ENCODE assay signal across 14 cellular contexts in the genomic region with DNA sequence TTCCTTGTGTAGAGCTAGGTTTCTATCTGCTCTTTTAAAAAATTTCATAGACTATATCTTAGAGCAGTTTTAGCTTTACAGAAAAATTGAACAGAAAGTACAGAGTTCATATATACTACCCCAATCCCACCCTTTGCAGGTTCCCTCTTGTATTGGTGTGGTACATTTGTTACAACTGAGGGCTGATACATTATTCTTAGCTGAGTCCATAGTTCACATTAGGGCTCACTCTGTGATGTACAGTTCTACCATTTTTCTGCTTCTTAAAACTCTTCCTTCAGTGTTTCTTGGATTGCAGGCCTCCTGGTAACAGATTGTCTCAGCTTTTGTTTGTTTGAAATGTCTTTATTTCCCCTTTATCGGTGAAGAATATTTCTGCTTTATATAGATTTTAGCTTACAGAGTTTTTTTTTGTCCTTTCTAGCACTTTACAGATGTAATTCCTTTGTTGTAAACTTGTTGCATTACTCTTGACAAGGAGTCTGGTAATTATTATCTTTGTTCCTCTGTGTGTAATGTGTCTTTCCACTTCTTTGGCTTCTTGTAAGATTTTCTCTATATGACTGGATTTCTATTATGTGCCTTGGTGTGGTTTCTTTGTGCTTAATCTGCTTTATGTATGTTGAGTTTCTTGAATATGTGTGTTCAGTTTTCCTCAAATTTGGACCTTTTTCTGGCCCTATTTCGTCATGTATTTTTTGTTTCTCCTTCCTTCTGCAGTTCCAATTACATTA. TPM values are rescaled to one million over a fixed set of nuclear protein-coding genes. Genes with fewer than 3 reads are reported as not detected.
DNase-seq lines count a peak whose midpoint lies in the region; ATAC-seq and TF ChIP-seq lines count a peak whose summit lies in the region.
"Had no signal": no experiment of that assay in that cellular context is flagged by ENCODE, and none has a peak within 500 bp of the region (broad histone marks: within the 10 kb centered on the region; RNA-seq: fewer than 3 reads in every experiment).

No MANE protein-coding gene starts in this region.

- peak overlapping the region; percentile 18 for H3K4me3 Mint-ChIP-seq in natural killer cell treated with Interleukin-12 subunit alpha and Interleukin-12 subunit beta and Interleukin-15 and Interleukin-18, amount 100 ng/mL, for 72 hours
- H3K4me3 Mint-ChIP-seq in natural killer cell (no peak overlapping the region), endothelial cell (ENCODE audit: unreplicated experiment) (no peak overlapping the region)
- no peak overlapping the region for H3K4me3 Mint-ChIP-seq in activated T-helper 1 cell treated with anti-CD3 and anti-CD28 coated beads, Interleukin-12 subunit alpha, Interleukin-12 subunit beta, Interleukin-2, Interleukin-4 antibody, amounts not matched to agents 30 ng/mL and 10 ng/mL and 1 ng/mL, durations not matched to agents 14 hours and 24 hours and 36 hours
- H3K4me3 Mint-ChIP-seq in stimulated activated naive CD8-positive, alpha-beta T cell treated with anti-CD3 and anti-CD28 coated beads, Interleukin-15, amount 100 ng/mL, for 72 hours: peak overlapping the region in 1 of 2 donors; percentile 0
- H3K4me3 Mint-ChIP-seq: activated CD4-positive, alpha-beta memory T cell treated with anti-CD3 and anti-CD28 coated beads, Interleukin-2, amount 10 ng/mL, durations not matched to agents 7 days and 5 days; activated naive CD8-positive, alpha-beta T cell treated with anti-CD3 and anti-CD28 coated beads, Interleukin-2, amount 10 ng/mL, durations not matched to agents 7 days and 5 days had no signal

- no peak for DNase-seq in natural killer cell treated with Interleukin-12 subunit alpha and Interleukin-12 subunit beta and Interleukin-15 and Interleukin-18, amount 100 ng/mL, for 72 hours (ENCODE audit: low spot score)
- DNase-seq in natural killer cell (no peak), HEK293T (ENCODE audit: extremely low spot score) (no peak), endothelial cell (ENCODE audit: low spot score) (no peak), WERI-Rb-1 (no peak)
- no peak for DNase-seq in activated T-helper 1 cell treated with anti-CD3 and anti-CD28 coated beads, Interleukin-12 subunit alpha, Interleukin-12 subunit beta, Interleukin-2, Interleukin-4 antibody, amounts not matched to agents 30 ng/mL and 10 ng/mL and 1 ng/mL, durations not matched to agents 14 hours and 24 hours and 36 hours (ENCODE audit: low spot score)
- no peak for DNase-seq in stimulated activated naive CD8-positive, alpha-beta T cell treated with anti-CD3 and anti-CD28 coated beads, Interleukin-15, amount 100 ng/mL, for 72 hours
- DNase-seq: activated CD4-positive, alpha-beta memory T cell treated with anti-CD3 and anti-CD28 coated beads, Interleukin-2, amount 10 ng/mL, durations not matched to agents 7 days and 5 days; activated naive CD8-positive, alpha-beta T cell treated with anti-CD3 and anti-CD28 coated beads, Interleukin-2, amount 10 ng/mL, durations not matched to agents 7 days and 5 days; glutamatergic neuron; NCI-H1694 treated with DMSO at 0.1 percent for 48 hours had no signal

- no peaks in the 10 kb centered on the region for H3K36me3 ChIP-seq in HEK293 (ENCODE audit: control insufficient read depth in 2 of 2, insufficient read depth in 1 of 2, low read length in 2 of 2)
- no peaks in the 10 kb centered on the region; the same call in 1 of the 2 replicates for H3K36me3 ChIP-seq in WERI-Rb-1
- H3K36me3 ChIP-seq: vagina had no signal

- POLR2A ChIA-PET in HEK293 (lab: Yijun Ruan, JAX) (no interaction called here), HEK293T (lab: Yijun Ruan, JAX) (no interaction called here)

- H3K9me3 Mint-ChIP-seq in natural killer cell treated with Interleukin-12 subunit alpha and Interleukin-12 subunit beta and Interleukin-15 and Interleukin-18, amount 100 ng/mL, for 72 hours: no peaks in the 10 kb centered on the region
- peaks cover 0 to 3% of the 10 kb centered on the region in 2 donors for H3K9me3 Mint-ChIP-seq in natural killer cell
- peaks cover 20% of the 10 kb centered on the region for H3K9me3 Mint-ChIP-seq in activated T-helper 1 cell treated with anti-CD3 and anti-CD28 coated beads, Interleukin-12 subunit alpha, Interleukin-12 subunit beta, Interleukin-2, Interleukin-4 antibody, amounts not matched to agents 30 ng/mL and 10 ng/mL and 1 ng/mL, durations not matched to agents 14 hours and 24 hours and 36 hours
- H3K9me3 Mint-ChIP-seq in stimulated activated naive CD8-positive, alpha-beta T cell treated with anti-CD3 and anti-CD28 coated beads, Interleukin-15, amount 100 ng/mL, for 72 hours: peaks cover 16% of the 10 kb centered on the region in 2 donors
- H3K9me3 Mint-ChIP-seq in endothelial cell (ENCODE audit: unreplicated experiment): no peaks in the 10 kb centered on the region

- H3K27me3 Mint-ChIP-seq in natural killer cell treated with Interleukin-12 subunit alpha and Interleukin-12 subunit beta and Interleukin-15 and Interleukin-18, amount 100 ng/mL, for 72 hours: no peaks in the 10 kb centered on the region
- H3K27me3 Mint-ChIP-seq in natural killer cell (ENCODE audit: low read depth in 2 of 2): no peaks in the 10 kb centered on the region
- peaks cover 1% of the 10 kb centered on the region for H3K27me3 Mint-ChIP-seq in activated T-helper 1 cell treated with anti-CD3 and anti-CD28 coated beads, Interleukin-12 subunit alpha, Interleukin-12 subunit beta, Interleukin-2, Interleukin-4 antibody, amounts not matched to agents 30 ng/mL and 10 ng/mL and 1 ng/mL, durations not matched to agents 14 hours and 24 hours and 36 hours (ENCODE audit: insufficient read depth)
- H3K27me3 Mint-ChIP-seq in stimulated activated naive CD8-positive, alpha-beta T cell treated with anti-CD3 and anti-CD28 coated beads, Interleukin-15, amount 100 ng/mL, for 72 hours: no peaks in the 10 kb centered on the region
- no peaks in the 10 kb centered on the region for H3K27me3 Mint-ChIP-seq in endothelial cell (ENCODE audit: unreplicated experiment)
- H3K27me3 Mint-ChIP-seq: activated CD4-positive, alpha-beta memory T cell treated with anti-CD3 and anti-CD28 coated beads, Interleukin-2, amount 10 ng/mL, durations not matched to agents 7 days and 5 days; activated naive CD8-positive, alpha-beta T cell treated with anti-CD3 and anti-CD28 coated beads, Interleukin-2, amount 10 ng/mL, durations not matched to agents 7 days and 5 days had no signal

- intact Hi-C loops in natural killer cell (cut with micrococcal nuclease): no loop called here
- intact Hi-C loops in activated T-helper 1 cell treated with anti-CD3 and anti-CD28 coated beads, Interleukin-12 subunit alpha, Interleukin-12 subunit beta, Interleukin-2, Interleukin-4 antibody, amounts not matched to agents 30 ng/mL and 10 ng/mL and 1 ng/mL, durations not matched to agents 14 hours and 24 hours and 36 hours (cut with micrococcal nuclease): loop anchor here (1.0 kb wide), 2 partner anchors 15 to 24 kb away; no protein-coding TSS in a partner anchor

- H3K9me3 ChIP-seq in HEK293 (ENCODE audit: control insufficient read depth, insufficient read depth, low read depth, low read length) (peaks cover 3% of the 10 kb centered on the region; the same call in 1 of the 2 replicates), WERI-Rb-1 (ENCODE audit: severe bottlenecking) (no peaks in the 10 kb centered on the region)
- H3K9me3 ChIP-seq: vagina had no signal

- H3K4me1 ChIP-seq in HEK293 (ENCODE audit: control insufficient read depth, insufficient read depth, low read length): no peaks in the 10 kb centered on the region

- ATAC-seq in natural killer cell treated with Interleukin-12 subunit alpha and Interleukin-12 subunit beta and Interleukin-15 and Interleukin-18, amount 100 ng/mL, for 72 hours: no peak
- ATAC-seq in natural killer cell: no peak
- ATAC-seq in stimulated activated naive CD8-positive, alpha-beta T cell treated with anti-CD3 and anti-CD28 coated beads, Interleukin-15, amount 100 ng/mL, for 72 hours: peak; percentile 54

- H3K36me3 Mint-ChIP-seq in natural killer cell treated with Interleukin-12 subunit alpha and Interleukin-12 subunit beta and Interleukin-15 and Interleukin-18, amount 100 ng/mL, for 72 hours: peaks cover 20% of the 10 kb centered on the region
- H3K36me3 Mint-ChIP-seq in natural killer cell: no peaks in the 10 kb centered on the region
- peaks cover 11% of the 10 kb centered on the region for H3K36me3 Mint-ChIP-seq in activated T-helper 1 cell treated with anti-CD3 and anti-CD28 coated beads, Interleukin-12 subunit alpha, Interleukin-12 subunit beta, Interleukin-2, Interleukin-4 antibody, amounts not matched to agents 30 ng/mL and 10 ng/mL and 1 ng/mL, durations not matched to agents 14 hours and 24 hours and 36 hours (ENCODE audit: low read depth)
- H3K36me3 Mint-ChIP-seq in endothelial cell (ENCODE audit: low read depth, unreplicated experiment): peaks cover 3% of the 10 kb centered on the region

- no peaks in the 10 kb centered on the region for H3K27me3 ChIP-seq in WERI-Rb-1 (ENCODE audit: insufficient read depth, low read depth, severe bottlenecking)
- H3K27me3 ChIP-seq: vagina had no signal

- CTCF ChIA-PET in HEK293 (lab: Yijun Ruan, JAX): interaction anchor here (0.7 kb wide), 1 partner anchor 463 kb away, joined by 3 read pairs; no protein-coding TSS in a partner anchor
- CTCF ChIA-PET in HEK293T (lab: Yijun Ruan, JAX): no interaction called here

- H3K27ac ChIP-seq in HEK293 (ENCODE audit: extremely low read depth, low read depth, low read length) (no peak overlapping the region), WERI-Rb-1 (no peak overlapping the region)
- H3K27ac ChIP-seq: epithelial cell of prostate, vagina had no signal

- no peak overlapping the region for H3K4me3 ChIP-seq in HEK293 (ENCODE audit: low read depth, low read length)
- no peak overlapping the region for H3K4me3 ChIP-seq in WERI-Rb-1 (ENCODE audit: low read depth, low read length)
- H3K4me3 ChIP-seq: vagina had no signal

- peaks cover 46% of the 10 kb centered on the region in 2 donors for H3K4me1 Mint-ChIP-seq in natural killer cell treated with Interleukin-12 subunit alpha and Interleukin-12 subunit beta and Interleukin-15 and Interleukin-18, amount 100 ng/mL, for 72 hours (ENCODE audit: low read depth in 2 of 2)
- H3K4me1 Mint-ChIP-seq in natural killer cell (peaks cover 54 to 60% of the 10 kb centered on the region in 2 donors), endothelial cell (ENCODE audit: unreplicated experiment) (peaks cover 38% of the 10 kb centered on the region)
- peaks cover 31% of the 10 kb centered on the region for H3K4me1 Mint-ChIP-seq in activated T-helper 1 cell treated with anti-CD3 and anti-CD28 coated beads, Interleukin-12 subunit alpha, Interleukin-12 subunit beta, Interleukin-2, Interleukin-4 antibody, amounts not matched to agents 30 ng/mL and 10 ng/mL and 1 ng/mL, durations not matched to agents 14 hours and 24 hours and 36 hours (ENCODE audit: low read depth)
- H3K4me1 Mint-ChIP-seq in stimulated activated naive CD8-positive, alpha-beta T cell treated with anti-CD3 and anti-CD28 coated beads, Interleukin-15, amount 100 ng/mL, for 72 hours: peaks cover 50% of the 10 kb centered on the region

- TF ChIP-seq CTCF in natural killer cell (IDR thresholded peaks at IDR 0.05): no peak
- TF ChIP-seq CTCF in HEK293 (tag by site-specific recombination; IDR thresholded peaks at IDR 0.05): no peak
- TF ChIP-seq CTCF in endothelial cell (IDR thresholded peaks at IDR 0.05; ENCODE audit: unreplicated experiment): no peak
- no peak for TF ChIP-seq CTCF in WERI-Rb-1 (IDR thresholded peaks at IDR 0.05; ENCODE audit: low read depth, low read length)

- no peak overlapping the region for H3K27ac Mint-ChIP-seq in natural killer cell treated with Interleukin-12 subunit alpha and Interleukin-12 subunit beta and Interleukin-15 and Interleukin-18, amount 100 ng/mL, for 72 hours
- H3K27ac Mint-ChIP-seq in natural killer cell: peak overlapping the region in 1 of 2 donors; percentile 70
- peak overlapping the region; percentile 59 for H3K27ac Mint-ChIP-seq in activated T-helper 1 cell treated with anti-CD3 and anti-CD28 coated beads, Interleukin-12 subunit alpha, Interleukin-12 subunit beta, Interleukin-2, Interleukin-4 antibody, amounts not matched to agents 30 ng/mL and 10 ng/mL and 1 ng/mL, durations not matched to agents 14 hours and 24 hours and 36 hours
- H3K27ac Mint-ChIP-seq in stimulated activated naive CD8-positive, alpha-beta T cell treated with anti-CD3 and anti-CD28 coated beads, Interleukin-15, amount 100 ng/mL, for 72 hours: peak overlapping the region in 1 of 2 donors; percentile 69
- H3K27ac Mint-ChIP-seq in endothelial cell (ENCODE audit: unreplicated experiment): no peak overlapping the region
- H3K27ac Mint-ChIP-seq: activated CD4-positive, alpha-beta memory T cell treated with anti-CD3 and anti-CD28 coated beads, Interleukin-2, amount 10 ng/mL, durations not matched to agents 7 days and 5 days; activated naive CD8-positive, alpha-beta T cell treated with anti-CD3 and anti-CD28 coated beads, Interleukin-2, amount 10 ng/mL, durations not matched to agents 7 days and 5 days had no signal

RNA-seq across cellular contexts. Expression of a gene that starts 25.3 kb away (rescaled TPM):
- 10 to 100 TPM; 27.1 to 42.2 TPM for total RNA-seq in natural killer cell treated with Interleukin-12 subunit alpha and Interleukin-12 subunit beta and Interleukin-15 and Interleukin-18, amount 100 ng/mL, for 72 hours
- total RNA-seq in natural killer cell (10 to 100 TPM; 31.1 to 33.9 (median 33.6) TPM), endothelial cell (ENCODE audit: unreplicated experiment) (43.5 TPM)
- 27.4 and 30.2 TPM in 2 replicates for total RNA-seq in activated T-helper 1 cell treated with anti-CD3 and anti-CD28 coated beads, Interleukin-12 subunit alpha, Interleukin-12 subunit beta, Interleukin-2, Interleukin-4 antibody, amounts not matched to agents 30 ng/mL and 10 ng/mL and 1 ng/mL, durations not matched to agents 14 hours and 24 hours and 36 hours
